Comparison of ENCODE assay signal across 1 cellular context in genomic region chr2:74178211-74179062, GRCh38.
A peak's percentile ranks its signal among the peaks of the same experiment; 100 is the strongest.
TF ChIP-seq lines count a peak whose summit lies in the region.

TSS of gene MOB1A (minus strand) at chr2:74178879. CDS start at chr2:74178674, 205 bp downstream.

TF ChIP-seq in K562, 482 proteins besides CTCF, POLR2A, EP300 and RAD21 (continued from another document and continues in another):
- TF ChIP-seq ZBTB40 (IDR thresholded peaks at IDR 0.05): 0 out of 2 replicates have a peak, but pooled peaks have one; percentile 22
- TF ChIP-seq ZBTB40 (CRISPR knock-in tag; IDR thresholded peaks at IDR 0.05): no peak
- peak in 1 of 3 experiments; percentile 45; a peak in 2 of 6 replicates for TF ChIP-seq ZBTB11 (CRISPR knock-in tag; IDR thresholded peaks at IDR 0.05)
- no peak for TF ChIP-seq ZNF696 (CRISPR knock-in tag; conservative IDR thresholded peaks at IDR 0.05)
- no peak for TF ChIP-seq PRMT5 (CRISPR knock-in tag; IDR thresholded peaks at IDR 0.05)
- no peak for TF ChIP-seq ZNF384 (IDR thresholded peaks at IDR 0.05; ENCODE audit: low read depth, low read length)
- TF ChIP-seq MBD1 (CRISPR knock-in tag; IDR thresholded peaks at IDR 0.05): no peak
- TF ChIP-seq KDM5B (IDR thresholded peaks at IDR 0.05; ENCODE audit: insufficient replicate concordance, low read depth, low read length): peak; percentile 64
- TF ChIP-seq ZNF707 (CRISPR knock-in tag; conservative IDR thresholded peaks at IDR 0.05): no peak
- TF ChIP-seq ZBTB26 (CRISPR knock-in tag; IDR thresholded peaks at IDR 0.05): no peak
- TF ChIP-seq SIRT6 (IDR thresholded peaks at IDR 0.05; ENCODE audit: low read depth, low read length): no peak
- no peak for TF ChIP-seq HNRNPUL1 (IDR thresholded peaks at IDR 0.05; ENCODE audit: low read length)
- no peak for TF ChIP-seq ARHGAP35 (IDR thresholded peaks at IDR 0.05; ENCODE audit: partially characterized antibody)
- no peak for TF ChIP-seq TFAM (CRISPR knock-in tag; conservative IDR thresholded peaks at IDR 0.05)
- TF ChIP-seq HDAC2 (IDR thresholded peaks at IDR 0.05): 0 out of 2 replicates have a peak, but pooled peaks have one; percentile 33
- no peak; the same call in 1 of the 2 replicates for TF ChIP-seq ELF1 (tag; IDR thresholded peaks at IDR 0.05)
- no peak for TF ChIP-seq SMC3 (conservative IDR thresholded peaks at IDR 0.05; ENCODE audit: insufficient read depth, low read depth, low read length)
- TF ChIP-seq ZNF766 (CRISPR knock-in tag; conservative IDR thresholded peaks at IDR 0.05): peak; percentile 60; the same call in 1 of the 2 replicates
- no peak for TF ChIP-seq SPI1 (IDR thresholded peaks at IDR 0.05; ENCODE audit: borderline replicate concordance, low read depth, low read length)
- no peak for TF ChIP-seq GATAD2B (IDR thresholded peaks at IDR 0.05; ENCODE audit: borderline replicate concordance)
- TF ChIP-seq CEBPG (CRISPR knock-in tag; IDR thresholded peaks at IDR 0.05): no peak
- TF ChIP-seq CEBPG (tag; conservative IDR thresholded peaks at IDR 0.05 in 1 of 2, IDR thresholded peaks at IDR 0.05 in 1 of 2): no peak
- peak; percentile 79 to 84 for TF ChIP-seq MAZ (CRISPR knock-in tag; conservative IDR thresholded peaks at IDR 0.05 in 1 of 2, IDR thresholded peaks at IDR 0.05 in 1 of 2)
- no peak for TF ChIP-seq NCOA4 (IDR thresholded peaks at IDR 0.05; ENCODE audit: partially characterized antibody)
- peak; percentile 83 for TF ChIP-seq POLR2AphosphoS5 (IDR thresholded peaks at IDR 0.05; ENCODE audit: control insufficient read depth, insufficient read depth, low read depth, low read length)
- no peak for TF ChIP-seq DDX20 (tag; IDR thresholded peaks at IDR 0.05; ENCODE audit: low read depth)
- TF ChIP-seq FOS (IDR thresholded peaks at IDR 0.05; ENCODE audit: extremely low read depth, insufficient read length): no peak
- TF ChIP-seq ZFP30 (CRISPR knock-in tag; IDR thresholded peaks at IDR 0.05; ENCODE audit: borderline replicate concordance): no peak
- no peak for TF ChIP-seq ZNF830 (CRISPR knock-in tag; IDR thresholded peaks at IDR 0.05)
- TF ChIP-seq STAT5B (CRISPR knock-in tag; IDR thresholded peaks at IDR 0.05): no peak
- TF ChIP-seq MTA2 (IDR thresholded peaks at IDR 0.05; ENCODE audit: low read depth): no peak
- TF ChIP-seq CREM (IDR thresholded peaks at IDR 0.05; ENCODE audit: low read depth): peak; percentile 31; the same call in 1 of the 2 replicates
- peak; percentile 49 for TF ChIP-seq RBM22 (IDR thresholded peaks at IDR 0.05; ENCODE audit: low read depth, low read length, poor library complexity, severe bottlenecking)
- no peak for TF ChIP-seq ZNF584 (CRISPR knock-in tag; IDR thresholded peaks at IDR 0.05; ENCODE audit: low read depth)
- no peak for TF ChIP-seq CLOCK (CRISPR knock-in tag; IDR thresholded peaks at IDR 0.05; ENCODE audit: borderline replicate concordance)
- TF ChIP-seq CBFB (CRISPR knock-in tag; IDR thresholded peaks at IDR 0.05): no peak
- no peak for TF ChIP-seq ZNF24 (IDR thresholded peaks at IDR 0.05)
- TF ChIP-seq CREB1 (IDR thresholded peaks at IDR 0.05): 0 out of 2 replicates have a peak, but pooled peaks have one; percentile 17
- no peak for TF ChIP-seq CREB1 (CRISPR knock-in tag; IDR thresholded peaks at IDR 0.05)
- no peak for TF ChIP-seq ZNF253 (CRISPR knock-in tag; conservative IDR thresholded peaks at IDR 0.05)
- no peak for TF ChIP-seq ZNF12 (CRISPR knock-in tag; IDR thresholded peaks at IDR 0.05)
- no peak for TF ChIP-seq FOSL1 (tag; conservative IDR thresholded peaks at IDR 0.05)
- TF ChIP-seq ZBTB43 (CRISPR knock-in tag; IDR thresholded peaks at IDR 0.05): no peak
- no peak; the same call in 1 of the 2 replicates for TF ChIP-seq GABPA (tag; conservative IDR thresholded peaks at IDR 0.05; ENCODE audit: low read depth)
- TF ChIP-seq BRD4 (IDR thresholded peaks at IDR 0.05): peak; percentile 65; the same call in 1 of the 2 replicates
- TF ChIP-seq TAF1 (IDR thresholded peaks at IDR 0.05; ENCODE audit: control insufficient read depth, extremely low read depth, insufficient read depth, low read length, severe bottlenecking): peak; percentile 81
- TF ChIP-seq MECOM (CRISPR knock-in tag; IDR thresholded peaks at IDR 0.05): no peak
- no peak for TF ChIP-seq ZNF143 (CRISPR knock-in tag; IDR thresholded peaks at IDR 0.05)
- no peak for TF ChIP-seq ZKSCAN8 (CRISPR knock-in tag; IDR thresholded peaks at IDR 0.05)
- TF ChIP-seq KDM1A (IDR thresholded peaks at IDR 0.05): no peak
- peak; percentile 62; the same call in 1 of the 2 replicates for TF ChIP-seq PML (IDR thresholded peaks at IDR 0.05; ENCODE audit: low read length)
- TF ChIP-seq L3MBTL2 (IDR thresholded peaks at IDR 0.05): peak; percentile 71; the same call in 1 of the 2 replicates
- TF ChIP-seq FOXK1 (CRISPR knock-in tag; IDR thresholded peaks at IDR 0.05; ENCODE audit: borderline replicate concordance): no peak
- TF ChIP-seq MCM2 (IDR thresholded peaks at IDR 0.05; ENCODE audit: low read depth): no peak
